ENCODE assay signal across 25 cellular contexts in the genomic region with DNA sequence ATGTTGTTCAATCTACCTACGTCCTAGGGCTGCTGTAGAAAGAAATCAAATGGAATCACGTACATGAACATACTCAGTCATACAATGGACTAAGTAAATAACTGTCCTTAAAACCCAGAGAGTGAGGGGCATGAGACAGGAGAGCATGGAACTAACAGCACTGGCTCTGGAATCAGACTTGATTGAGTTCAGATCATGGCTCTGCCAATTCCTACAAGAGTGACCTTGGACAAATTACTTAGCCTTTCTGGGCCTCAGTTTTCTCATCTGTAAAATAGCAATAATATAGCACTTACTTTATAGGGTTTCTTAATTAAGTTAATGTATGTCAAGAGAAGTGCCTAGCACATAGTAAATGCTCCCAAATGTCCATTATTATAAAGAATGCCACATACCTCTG.
"Had no signal": no experiment of that assay in that cellular context is flagged by ENCODE, and none has a peak within 500 bp of the region (broad histone marks: within the 10 kb centered on the region; RNA-seq: fewer than 3 reads in every experiment).

No MANE protein-coding gene starts in this region.

- DNase-seq: naive thymus-derived CD8-positive, alpha-beta T cell; nephron progenitor cell; nucleus accumbens; pancreas; right cardiac atrium; small intestine; stimulated activated CD4-positive, alpha-beta T cell treated with anti-CD3 and anti-CD28 coated beads, Interleukin-15, amount 100 ng/mL, for 24 hours; stimulated activated CD4-positive, alpha-beta T cell treated with anti-CD3 and anti-CD28 coated beads, Interleukin-2, amount 100 ng/mL, for 24 hours; stimulated activated CD4-positive, alpha-beta T cell treated with anti-CD3 and anti-CD28 coated beads, Interleukin-2, amount 100 ng/mL, for 48 hours; stimulated activated CD4-positive, alpha-beta T cell treated with anti-CD3 and anti-CD28 coated beads, Interleukin-4, amount 100 ng/mL, for 24 hours; stimulated activated naive B cell treated with anti-CD40 and anti-IgM and Interleukin-4, amounts not matched to agents 10 μg/mL and 1 μg/mL and 100 μg/mL, for 72 hours; stimulated activated naive CD4-positive, alpha-beta T cell treated with Interleukin-2 at 50 U/mL for 16 hours; stomach; thyroid gland; trophoblast cell; upper lobe of left lung had no signal

- H3K9me3 ChIP-seq: neutrophil, pancreas, prostate gland, stomach, thoracic aorta, thyroid gland, tibial nerve, upper lobe of left lung, vagina had no signal

- H3K36me3 ChIP-seq: neutrophil, pancreas, prostate gland, stomach, thoracic aorta, thyroid gland, tibial nerve, upper lobe of left lung, vagina had no signal

- H3K27ac ChIP-seq: neutrophil, pancreas, thoracic aorta, thyroid gland, tibial nerve, upper lobe of left lung, vagina had no signal

- ATAC-seq: naive thymus-derived CD8-positive, alpha-beta T cell; natural killer cell treated with Interleukin-12 subunit alpha and Interleukin-12 subunit beta and Interleukin-15 and Interleukin-18, amount 100 ng/mL, for 72 hours; pancreas; right cardiac atrium; sciatic nerve; stimulated activated effector memory CD8-positive, alpha-beta T cell treated with anti-CD3 and anti-CD28 coated beads, Interleukin-12 subunit alpha, Interleukin-12 subunit beta, amount 100 ng/mL, for 72 hours; stimulated activated naive B cell treated with anti-CD40 and anti-IgM and Interleukin-4, amounts not matched to agents 10 μg/mL and 1 μg/mL and 100 μg/mL, for 72 hours had no signal

- FAIRE-seq: pancreas, small intestine, urothelium cell line had no signal

- H3K27me3 ChIP-seq: neutrophil, pancreas, stomach, thyroid gland, tibial nerve, upper lobe of left lung, vagina had no signal

- H3K4me3 ChIP-seq: pancreas, prostate gland, stomach, thoracic aorta, thyroid gland, tibial nerve, upper lobe of left lung, vagina had no signal

- H3K4me1 ChIP-seq: pancreas, prostate gland, upper lobe of left lung, vagina had no signal
